ENCODE assay signal across 12 cellular contexts in genomic region chr19:8738377-8738776, GRCh38. TPM values are rescaled to one million over a fixed set of nuclear protein-coding genes. Genes with fewer than 3 reads are reported as not detected.
"Had no signal": no experiment of that assay in that cellular context is flagged by ENCODE, and none has a peak within 500 bp of the region (broad histone marks: within the 10 kb centered on the region; RNA-seq: fewer than 3 reads in every experiment).

No MANE protein-coding gene starts in this region.

- DNase-seq: GM23248, GOT3, H7, H9, HCEC 1CT, HFFc6 had no signal

- H3K4me3 Mint-ChIP-seq: GM23338, H9, HFFc6 had no signal

- H3K4me3 ChIP-seq: GM23248, GM23338, HAP-1 had no signal

- H3K9me3 ChIP-seq: HAP-1 had no signal

- FAIRE-seq: H1, H54 had no signal

- H3K27ac Mint-ChIP-seq: GM23338, H9, HFFc6 had no signal

- H3K4me1 ChIP-seq: HAP-1 had no signal

- H3K36me3 ChIP-seq: HAP-1 had no signal

- H3K4me1 Mint-ChIP-seq: GM23338, H9 had no signal

- H3K4me2 ChIP-seq: GM23338 had no signal

- ATAC-seq: GM23338, HCT116 had no signal

- H3K27ac ChIP-seq: GM23248 had no signal

RNA-seq across cellular contexts. Expression of gene OR2Z1, which starts 16.9 kb away (rescaled TPM):
- total RNA-seq: GM23248, GM23338, H1, H4, H7, H9, HFFc6 had no signal
- polyA plus RNA-seq: GM23248, GM23338, H1 had no signal

RNA-seq across cellular contexts. Expression of gene ACTL9, which starts 39.8 kb away (rescaled TPM):
- total RNA-seq: GM23248, GM23338, H1, H4, H7, H9, HFFc6 had no signal
- polyA plus RNA-seq: GM23248, GM23338, H1 had no signal
